Comparison of ENCODE assay signal across 8 cellular contexts in the genomic region with DNA sequence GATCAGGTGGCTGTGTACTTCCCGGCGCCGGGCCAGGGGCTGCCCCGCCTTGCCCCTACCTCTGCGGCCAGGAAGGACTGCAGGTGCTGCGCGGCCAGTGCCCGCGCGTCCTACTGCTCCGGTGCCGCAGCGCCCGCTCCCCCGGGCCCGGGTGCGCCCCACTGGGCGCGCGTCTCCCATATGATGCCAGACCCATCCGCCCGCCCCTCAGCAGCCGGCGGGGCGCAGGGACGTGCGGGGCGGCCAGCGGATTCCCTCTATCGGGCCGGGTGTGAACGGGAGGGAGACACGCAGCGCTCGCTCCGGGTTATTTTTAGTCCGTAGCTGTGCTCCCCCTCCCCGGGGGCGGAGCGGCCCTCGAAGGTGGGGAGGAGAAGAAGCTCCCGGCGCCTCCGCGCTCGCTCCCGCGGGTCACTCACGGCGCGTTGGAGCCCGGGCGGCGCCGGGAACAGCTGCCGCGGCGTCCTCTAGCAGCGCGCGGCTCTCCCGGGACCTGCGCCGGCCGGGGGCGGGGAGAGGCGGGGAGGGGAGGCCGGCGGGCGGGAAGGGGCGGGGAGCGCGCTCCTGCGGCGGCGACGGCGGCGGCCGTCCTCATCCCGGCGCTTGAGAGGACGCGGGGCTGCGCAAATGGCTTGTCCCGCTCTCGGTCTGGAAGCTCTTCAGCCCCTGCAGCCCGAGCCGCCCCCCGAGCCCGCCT.
DNase-seq lines count a peak whose midpoint lies in the region; ATAC-seq and TF ChIP-seq lines count a peak whose summit lies in the region.

No MANE protein-coding gene starts in this region.

- no peaks in the 10 kb centered on the region for H3K36me3 Mint-ChIP-seq in activated naive CD8-positive, alpha-beta T cell treated with anti-CD3 and anti-CD28 coated beads, Interleukin-2, amount 50 U/mL, for 24 hours (ENCODE audit: low read depth)

- TF ChIP-seq CTCF in heart right ventricle (IDR thresholded peaks at IDR 0.05) = no peak

- peaks cover 0 to 39% (median 0%) of the 10 kb centered on the region in 7 donors for H3K27me3 ChIP-seq in heart right ventricle

- peak; percentile 46 for ATAC-seq in activated naive CD8-positive, alpha-beta T cell treated with anti-CD3 and anti-CD28 coated beads, Interleukin-2, amount 50 U/mL, for 24 hours
- ATAC-seq in heart right ventricle (peak; percentile 73 to 92 (median 84)), GM19328 (IDR thresholded peaks at IDR 0.05; ENCODE audit: unreplicated experiment) (no peak), GM21390 (IDR thresholded peaks at IDR 0.05; ENCODE audit: unreplicated experiment) (no peak)

- no peak overlapping the region for H3K4me3 Mint-ChIP-seq in activated naive CD8-positive, alpha-beta T cell treated with anti-CD3 and anti-CD28 coated beads, Interleukin-2, amount 50 U/mL, for 24 hours

- peaks cover 9 to 47% (median 36%) of the 10 kb centered on the region in 9 donors for H3K4me1 ChIP-seq in heart right ventricle

- peak; percentile 35 for DNase-seq in GM04504 (ENCODE audit: low read depth)
- peak; percentile 14 for DNase-seq in NCI-H128 (lab: John Stamatoyannopoulos, UW; ENCODE audit: unreplicated experiment)
- no peak for DNase-seq in activated naive CD8-positive, alpha-beta T cell treated with anti-CD3 and anti-CD28 coated beads, Interleukin-2, amount 50 U/mL, for 24 hours
- peak; percentile 81 to 85 for DNase-seq in heart right ventricle
- peak; percentile 74 for DNase-seq in pons (ENCODE audit: low spot score)
- no peak for DNase-seq in activated CD4-positive, alpha-beta T cell treated with anti-CD3 and anti-CD28 coated beads, Interleukin-2, amount 50 U/mL, for 1 hour

- peaks cover 0 to 6% (median 0%) of the 10 kb centered on the region in 11 donors for H3K9me3 ChIP-seq in heart right ventricle

- WGBS in heart right ventricle, 2 donors = 1% methylated on average over 72 to 91 of the region's 91 CpGs

- peak overlapping the region; percentile 84 to 95 (median 92) for H3K27ac ChIP-seq in heart right ventricle

- intact Hi-C loops in heart right ventricle (cut with DNase I) = loop anchor here in 9 of 10 donors (2.0 to 10.0 kb wide), 15 partner anchors 53 to 284 kb away; a partner anchor contains a TSS

- H3K9me3 Mint-ChIP-seq in activated naive CD8-positive, alpha-beta T cell treated with anti-CD3 and anti-CD28 coated beads, Interleukin-2, amount 50 U/mL, for 24 hours = peaks cover 4% of the 10 kb centered on the region

- H3K4me1 Mint-ChIP-seq in activated naive CD8-positive, alpha-beta T cell treated with anti-CD3 and anti-CD28 coated beads, Interleukin-2, amount 50 U/mL, for 24 hours = no peaks in the 10 kb centered on the region

- peak overlapping the region; percentile 72 to 97 (median 85) for H3K4me3 ChIP-seq in heart right ventricle

- H3K36me3 ChIP-seq in heart right ventricle = no peaks in the 10 kb centered on the region

- peaks cover 41% of the 10 kb centered on the region for H3K27me3 Mint-ChIP-seq in activated naive CD8-positive, alpha-beta T cell treated with anti-CD3 and anti-CD28 coated beads, Interleukin-2, amount 50 U/mL, for 24 hours

- H3K27ac Mint-ChIP-seq in activated naive CD8-positive, alpha-beta T cell treated with anti-CD3 and anti-CD28 coated beads, Interleukin-2, amount 50 U/mL, for 24 hours = no peak overlapping the region

Comparison
In these comparisons a context has a peak if more than half of its experiments do, and no peak if none do; other contexts are left out.
1. DNase-seq: peak in GM04504 (single experiment), NCI-H128 (single experiment), heart right ventricle (2 of 2) and pons (single experiment); none in activated naive CD8-positive, alpha-beta T cell treated with anti-CD3 and anti-CD28 coated beads, Interleukin-2, amount 50 U/mL, for 24 hours (single experiment) and activated CD4-positive, alpha-beta T cell treated with anti-CD3 and anti-CD28 coated beads, Interleukin-2, amount 50 U/mL, for 1 hour (single experiment).
2. ATAC-seq: peak in activated naive CD8-positive, alpha-beta T cell treated with anti-CD3 and anti-CD28 coated beads, Interleukin-2, amount 50 U/mL, for 24 hours (single experiment) and heart right ventricle (8 of 8); none in GM19328 (single experiment) and GM21390 (single experiment).